In the genomic region with DNA sequence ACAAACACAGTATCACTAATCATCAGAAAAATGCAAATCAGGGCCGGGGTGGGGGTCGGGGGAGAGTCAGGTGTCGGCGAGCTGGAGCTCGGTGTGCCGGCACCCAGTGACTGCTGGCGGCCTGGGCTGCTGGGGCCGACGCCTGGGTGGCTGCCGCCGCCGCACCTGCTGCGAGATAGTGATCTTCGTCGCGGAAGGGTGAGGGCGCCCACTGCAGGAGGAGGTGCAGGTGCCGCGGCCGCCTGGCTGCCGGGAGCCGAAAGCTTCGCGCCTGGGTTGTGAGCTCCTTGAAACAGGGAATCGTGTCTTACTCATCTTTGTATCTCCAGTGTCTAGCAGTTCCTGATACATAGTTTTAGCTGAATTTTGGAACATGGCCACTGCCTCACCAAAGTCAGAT, we compare ENCODE assay signal across 8 cellular contexts.
DNase-seq lines count a peak whose midpoint lies in the region; ATAC-seq lines count a peak whose summit lies in the region.

No MANE protein-coding gene starts in this region.

- intact Hi-C loops in left colon (cut with DNase I, micrococcal nuclease), result no loop called here

- DNase-seq in NCI-H748 (lab: John Stamatoyannopoulos, UW; ENCODE audit: unreplicated experiment) (peak; percentile 21), NCI-H748 treated with DMSO at 0.1 percent for 48 hours (lab: John Stamatoyannopoulos, UW) (no peak), NCI-H2171 treated with DMSO at 0.1 percent for 48 hours (lab: John Stamatoyannopoulos, UW) (peak; percentile 51), left colon (peak in 1 of 2 donors; percentile 60), amniotic stem cell (lab: John Stamatoyannopoulos, UW) (no peak)
- DNase-seq in activated effector memory CD4-positive, alpha-beta T cell treated with anti-CD3 and anti-CD28 coated beads, Interleukin-2, amount 50 U/mL, for 16 hours, result peak; percentile 74
- DNase-seq in stimulated activated naive CD4-positive, alpha-beta T cell (lab: John Stamatoyannopoulos, UW), result peak in 5 of 6 experiments; percentile 0 to 47 (median 18)

- ATAC-seq in HG02642 (IDR thresholded peaks at IDR 0.05; ENCODE audit: poor library complexity, unreplicated experiment) (peak; percentile 100), left colon (peak; percentile 76)

Comparison
In these comparisons a context has a peak if more than half of its experiments do, and no peak if none do; other contexts are left out.
1. DNase-seq: peak in NCI-H748 (single experiment), NCI-H2171 treated with DMSO at 0.1 percent for 48 hours (single experiment), activated effector memory CD4-positive, alpha-beta T cell treated with anti-CD3 and anti-CD28 coated beads, Interleukin-2, amount 50 U/mL, for 16 hours (single experiment) and stimulated activated naive CD4-positive, alpha-beta T cell (5 of 6); none in NCI-H748 treated with DMSO at 0.1 percent for 48 hours (single experiment) and amniotic stem cell (single experiment).